ENCODE assay signal across 1 cellular context in the genomic region with DNA sequence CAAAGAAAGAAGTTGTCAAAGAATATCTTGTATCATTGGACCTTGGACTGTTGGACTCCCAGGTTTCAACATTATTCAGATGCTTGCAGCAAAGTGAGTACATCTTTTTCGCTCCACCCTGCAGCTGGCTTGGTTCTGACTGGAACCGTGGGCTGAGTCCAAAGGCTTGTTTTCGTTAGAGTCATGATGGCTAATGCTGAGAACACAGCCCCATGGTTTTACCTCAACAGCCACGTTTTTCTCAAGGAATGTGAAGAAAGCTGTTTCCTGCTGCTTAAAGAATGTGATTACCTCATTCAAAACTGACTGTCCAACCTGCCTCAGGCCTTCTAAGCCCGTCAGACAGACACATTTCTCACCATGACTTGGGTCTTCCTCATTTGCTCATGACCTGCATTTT.
TF ChIP-seq lines count a peak whose summit lies in the region.

No MANE protein-coding gene starts in this region.

TF ChIP-seq in H1, 55 proteins besides CTCF, POLR2A, EP300 and RAD21:
- TF ChIP-seq SAP30 (IDR thresholded peaks at IDR 0.05; ENCODE audit: insufficient read depth, insufficient replicate concordance, low read length) = no peak
- TF ChIP-seq SIRT6 (IDR thresholded peaks at IDR 0.05; ENCODE audit: low read length) = no peak
- no peak for TF ChIP-seq CREB1 (IDR thresholded peaks at IDR 0.05)
- no peak for TF ChIP-seq POU5F1 (IDR thresholded peaks at IDR 0.05; ENCODE audit: low read depth, low read length)
- TF ChIP-seq PHF8 (conservative IDR thresholded peaks at IDR 0.05; ENCODE audit: low read depth, low read length) = no peak
- TF ChIP-seq YY1 (IDR thresholded peaks at IDR 0.05; ENCODE audit: low read depth, low read length) = no peak
- no peak for TF ChIP-seq NRF1 (IDR thresholded peaks at IDR 0.05; ENCODE audit: low read depth, low read length)
- no peak for TF ChIP-seq ASH2L (IDR thresholded peaks at IDR 0.05; ENCODE audit: low read length)
- no peak for TF ChIP-seq NANOG (IDR thresholded peaks at IDR 0.05; ENCODE audit: insufficient read depth, low read depth, low read length, poor library complexity, severe bottlenecking)
- TF ChIP-seq TBP (IDR thresholded peaks at IDR 0.05; ENCODE audit: low read depth, low read length) = no peak
- no peak for TF ChIP-seq CBX5 (IDR thresholded peaks at IDR 0.05; ENCODE audit: low read depth, low read length)
- TF ChIP-seq CTBP2 (IDR thresholded peaks at IDR 0.05; ENCODE audit: borderline replicate concordance, insufficient read depth, insufficient read length, low read length) = no peak
- TF ChIP-seq HDAC2 (IDR thresholded peaks at IDR 0.05; ENCODE audit: borderline replicate concordance in 1 of 2, low read depth in 2 of 2, low read length in 2 of 2) = no peak
- no peak for TF ChIP-seq SIX5 (IDR thresholded peaks at IDR 0.05; ENCODE audit: low read depth, low read length)
- TF ChIP-seq HDAC6 (IDR thresholded peaks at IDR 0.05; ENCODE audit: low read depth, low read length) = no peak
- TF ChIP-seq GTF2F1 (IDR thresholded peaks at IDR 0.05; ENCODE audit: borderline replicate concordance, low read depth, low read length) = no peak
- no peak for TF ChIP-seq JUND (IDR thresholded peaks at IDR 0.05; ENCODE audit: low read length)
- TF ChIP-seq SRF (IDR thresholded peaks at IDR 0.05; ENCODE audit: low read depth, low read length) = no peak
